Comparison of ENCODE assay signal across 2 cellular contexts in the genomic region with DNA sequence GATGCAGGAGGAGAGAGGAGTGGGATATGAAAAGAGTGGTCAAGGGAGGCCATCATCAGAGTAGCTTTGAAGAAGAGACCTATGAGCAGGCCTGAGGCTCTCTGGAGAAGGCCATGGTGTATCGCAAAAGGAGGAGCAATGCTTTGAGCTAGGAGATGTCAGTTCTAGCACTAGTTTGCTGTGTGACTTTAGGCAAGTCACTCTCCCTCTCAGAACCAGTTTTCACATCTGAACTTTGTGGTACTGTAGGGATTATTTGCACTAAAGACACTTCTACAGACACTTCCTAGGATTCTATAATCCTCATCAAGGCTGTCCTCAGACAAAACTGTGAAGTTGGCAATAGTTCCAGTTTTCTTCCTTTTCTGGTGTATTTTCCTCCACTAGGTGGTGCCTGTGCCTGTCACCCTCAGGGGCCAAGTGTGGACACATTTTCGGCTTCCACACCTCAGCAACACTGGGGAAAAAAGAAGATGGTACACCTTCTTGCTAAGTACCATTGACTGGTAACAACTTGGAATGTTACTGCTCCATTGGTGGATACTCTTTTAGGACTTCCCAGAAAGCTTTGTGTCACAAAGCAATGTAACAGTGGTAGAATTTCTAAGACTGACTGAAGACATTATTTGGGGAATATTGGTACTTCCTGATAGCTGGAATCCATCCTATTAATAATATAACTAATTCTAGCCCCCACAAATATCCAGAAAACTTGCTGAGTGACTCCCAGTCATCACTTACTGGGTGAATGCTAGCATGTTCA.
TF ChIP-seq lines count a peak whose summit lies in the region.

No MANE protein-coding gene starts in this region.

TF ChIP-seq in HCT116, 20 proteins besides CTCF, POLR2A, EP300 and RAD21 (continued from another document):
- TF ChIP-seq, protein P1, sequence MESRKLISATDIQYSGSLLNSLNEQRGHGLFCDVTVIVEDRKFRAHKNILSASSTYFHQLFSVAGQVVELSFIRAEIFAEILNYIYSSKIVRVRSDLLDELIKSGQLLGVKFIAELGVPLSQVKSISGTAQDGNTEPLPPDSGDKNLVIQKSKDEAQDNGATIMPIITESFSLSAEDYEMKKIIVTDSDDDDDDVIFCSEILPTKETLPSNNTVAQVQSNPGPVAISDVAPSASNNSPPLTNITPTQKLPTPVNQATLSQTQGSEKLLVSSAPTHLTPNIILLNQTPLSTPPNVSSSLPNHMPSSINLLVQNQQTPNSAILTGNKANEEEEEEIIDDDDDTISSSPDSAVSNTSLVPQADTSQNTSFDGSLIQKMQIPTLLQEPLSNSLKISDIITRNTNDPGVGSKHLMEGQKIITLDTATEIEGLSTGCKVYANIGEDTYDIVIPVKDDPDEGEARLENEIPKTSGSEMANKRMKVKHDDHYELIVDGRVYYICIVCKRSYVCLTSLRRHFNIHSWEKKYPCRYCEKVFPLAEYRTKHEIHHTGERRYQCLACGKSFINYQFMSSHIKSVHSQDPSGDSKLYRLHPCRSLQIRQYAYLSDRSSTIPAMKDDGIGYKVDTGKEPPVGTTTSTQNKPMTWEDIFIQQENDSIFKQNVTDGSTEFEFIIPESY (IDR thresholded peaks at IDR 0.05; ENCODE audit: extremely low read depth, insufficient replicate concordance, low read length) = no peak
- TF ChIP-seq SRF (IDR thresholded peaks at IDR 0.05; ENCODE audit: low read depth) = no peak
- TF ChIP-seq ELF1 (IDR thresholded peaks at IDR 0.05; ENCODE audit: borderline replicate concordance, low read depth) = no peak
- TF ChIP-seq JUND (IDR thresholded peaks at IDR 0.05) = no peak
- no peak for TF ChIP-seq EZH2phosphoT487 (IDR thresholded peaks at IDR 0.05; ENCODE audit: borderline replicate concordance)
- TF ChIP-seq, protein P2, sequence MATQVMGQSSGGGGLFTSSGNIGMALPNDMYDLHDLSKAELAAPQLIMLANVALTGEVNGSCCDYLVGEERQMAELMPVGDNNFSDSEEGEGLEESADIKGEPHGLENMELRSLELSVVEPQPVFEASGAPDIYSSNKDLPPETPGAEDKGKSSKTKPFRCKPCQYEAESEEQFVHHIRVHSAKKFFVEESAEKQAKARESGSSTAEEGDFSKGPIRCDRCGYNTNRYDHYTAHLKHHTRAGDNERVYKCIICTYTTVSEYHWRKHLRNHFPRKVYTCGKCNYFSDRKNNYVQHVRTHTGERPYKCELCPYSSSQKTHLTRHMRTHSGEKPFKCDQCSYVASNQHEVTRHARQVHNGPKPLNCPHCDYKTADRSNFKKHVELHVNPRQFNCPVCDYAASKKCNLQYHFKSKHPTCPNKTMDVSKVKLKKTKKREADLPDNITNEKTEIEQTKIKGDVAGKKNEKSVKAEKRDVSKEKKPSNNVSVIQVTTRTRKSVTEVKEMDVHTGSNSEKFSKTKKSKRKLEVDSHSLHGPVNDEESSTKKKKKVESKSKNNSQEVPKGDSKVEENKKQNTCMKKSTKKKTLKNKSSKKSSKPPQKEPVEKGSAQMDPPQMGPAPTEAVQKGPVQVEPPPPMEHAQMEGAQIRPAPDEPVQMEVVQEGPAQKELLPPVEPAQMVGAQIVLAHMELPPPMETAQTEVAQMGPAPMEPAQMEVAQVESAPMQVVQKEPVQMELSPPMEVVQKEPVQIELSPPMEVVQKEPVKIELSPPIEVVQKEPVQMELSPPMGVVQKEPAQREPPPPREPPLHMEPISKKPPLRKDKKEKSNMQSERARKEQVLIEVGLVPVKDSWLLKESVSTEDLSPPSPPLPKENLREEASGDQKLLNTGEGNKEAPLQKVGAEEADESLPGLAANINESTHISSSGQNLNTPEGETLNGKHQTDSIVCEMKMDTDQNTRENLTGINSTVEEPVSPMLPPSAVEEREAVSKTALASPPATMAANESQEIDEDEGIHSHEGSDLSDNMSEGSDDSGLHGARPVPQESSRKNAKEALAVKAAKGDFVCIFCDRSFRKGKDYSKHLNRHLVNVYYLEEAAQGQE (IDR thresholded peaks at IDR 0.05; ENCODE audit: low read depth) = no peak
TF ChIP-seq in HCT116: peak in this region for 0.

TF ChIP-seq in WTC11, 78 proteins besides CTCF, POLR2A, EP300 and RAD21 (continued from another document):
- TF ChIP-seq, protein P3, sequence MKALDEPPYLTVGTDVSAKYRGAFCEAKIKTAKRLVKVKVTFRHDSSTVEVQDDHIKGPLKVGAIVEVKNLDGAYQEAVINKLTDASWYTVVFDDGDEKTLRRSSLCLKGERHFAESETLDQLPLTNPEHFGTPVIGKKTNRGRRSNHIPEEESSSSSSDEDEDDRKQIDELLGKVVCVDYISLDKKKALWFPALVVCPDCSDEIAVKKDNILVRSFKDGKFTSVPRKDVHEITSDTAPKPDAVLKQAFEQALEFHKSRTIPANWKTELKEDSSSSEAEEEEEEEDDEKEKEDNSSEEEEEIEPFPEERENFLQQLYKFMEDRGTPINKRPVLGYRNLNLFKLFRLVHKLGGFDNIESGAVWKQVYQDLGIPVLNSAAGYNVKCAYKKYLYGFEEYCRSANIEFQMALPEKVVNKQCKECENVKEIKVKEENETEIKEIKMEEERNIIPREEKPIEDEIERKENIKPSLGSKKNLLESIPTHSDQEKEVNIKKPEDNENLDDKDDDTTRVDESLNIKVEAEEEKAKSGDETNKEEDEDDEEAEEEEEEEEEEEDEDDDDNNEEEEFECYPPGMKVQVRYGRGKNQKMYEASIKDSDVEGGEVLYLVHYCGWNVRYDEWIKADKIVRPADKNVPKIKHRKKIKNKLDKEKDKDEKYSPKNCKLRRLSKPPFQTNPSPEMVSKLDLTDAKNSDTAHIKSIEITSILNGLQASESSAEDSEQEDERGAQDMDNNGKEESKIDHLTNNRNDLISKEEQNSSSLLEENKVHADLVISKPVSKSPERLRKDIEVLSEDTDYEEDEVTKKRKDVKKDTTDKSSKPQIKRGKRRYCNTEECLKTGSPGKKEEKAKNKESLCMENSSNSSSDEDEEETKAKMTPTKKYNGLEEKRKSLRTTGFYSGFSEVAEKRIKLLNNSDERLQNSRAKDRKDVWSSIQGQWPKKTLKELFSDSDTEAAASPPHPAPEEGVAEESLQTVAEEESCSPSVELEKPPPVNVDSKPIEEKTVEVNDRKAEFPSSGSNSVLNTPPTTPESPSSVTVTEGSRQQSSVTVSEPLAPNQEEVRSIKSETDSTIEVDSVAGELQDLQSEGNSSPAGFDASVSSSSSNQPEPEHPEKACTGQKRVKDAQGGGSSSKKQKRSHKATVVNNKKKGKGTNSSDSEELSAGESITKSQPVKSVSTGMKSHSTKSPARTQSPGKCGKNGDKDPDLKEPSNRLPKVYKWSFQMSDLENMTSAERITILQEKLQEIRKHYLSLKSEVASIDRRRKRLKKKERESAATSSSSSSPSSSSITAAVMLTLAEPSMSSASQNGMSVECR (CRISPR knock-in tag; IDR thresholded peaks at IDR 0.05; ENCODE audit: borderline replicate concordance) = no peak
- TF ChIP-seq ZNF317 (CRISPR knock-in tag; IDR thresholded peaks at IDR 0.05; ENCODE audit: borderline replicate concordance, low read depth) = peak; percentile 86
- no peak for TF ChIP-seq RELA (CRISPR knock-in tag; IDR thresholded peaks at IDR 0.05; ENCODE audit: borderline replicate concordance)
- TF ChIP-seq PRRX2 (CRISPR knock-in tag; IDR thresholded peaks at IDR 0.05) = no peak
- TF ChIP-seq, protein P4, sequence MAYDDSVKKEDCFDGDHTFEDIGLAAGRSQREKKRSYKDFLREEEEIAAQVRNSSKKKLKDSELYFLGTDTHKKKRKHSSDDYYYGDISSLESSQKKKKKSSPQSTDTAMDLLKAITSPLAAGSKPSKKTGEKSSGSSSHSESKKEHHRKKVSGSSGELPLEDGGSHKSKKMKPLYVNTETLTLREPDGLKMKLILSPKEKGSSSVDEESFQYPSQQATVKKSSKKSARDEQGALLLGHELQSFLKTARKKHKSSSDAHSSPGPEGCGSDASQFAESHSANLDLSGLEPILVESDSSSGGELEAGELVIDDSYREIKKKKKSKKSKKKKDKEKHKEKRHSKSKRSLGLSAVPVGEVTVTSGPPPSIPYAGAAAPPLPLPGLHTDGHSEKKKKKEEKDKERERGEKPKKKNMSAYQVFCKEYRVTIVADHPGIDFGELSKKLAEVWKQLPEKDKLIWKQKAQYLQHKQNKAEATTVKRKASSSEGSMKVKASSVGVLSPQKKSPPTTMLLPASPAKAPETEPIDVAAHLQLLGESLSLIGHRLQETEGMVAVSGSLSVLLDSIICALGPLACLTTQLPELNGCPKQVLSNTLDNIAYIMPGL (CRISPR knock-in tag; IDR thresholded peaks at IDR 0.05) = no peak
- TF ChIP-seq, protein P5, sequence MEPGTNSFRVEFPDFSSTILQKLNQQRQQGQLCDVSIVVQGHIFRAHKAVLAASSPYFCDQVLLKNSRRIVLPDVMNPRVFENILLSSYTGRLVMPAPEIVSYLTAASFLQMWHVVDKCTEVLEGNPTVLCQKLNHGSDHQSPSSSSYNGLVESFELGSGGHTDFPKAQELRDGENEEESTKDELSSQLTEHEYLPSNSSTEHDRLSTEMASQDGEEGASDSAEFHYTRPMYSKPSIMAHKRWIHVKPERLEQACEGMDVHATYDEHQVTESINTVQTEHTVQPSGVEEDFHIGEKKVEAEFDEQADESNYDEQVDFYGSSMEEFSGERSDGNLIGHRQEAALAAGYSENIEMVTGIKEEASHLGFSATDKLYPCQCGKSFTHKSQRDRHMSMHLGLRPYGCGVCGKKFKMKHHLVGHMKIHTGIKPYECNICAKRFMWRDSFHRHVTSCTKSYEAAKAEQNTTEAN (CRISPR knock-in tag; IDR thresholded peaks at IDR 0.05) = no peak
